1 cellular context compared by ENCODE assay signal in genomic region chr4:112633477-112634235, GRCh38.
TF ChIP-seq lines count a peak whose summit lies in the region.

No MANE protein-coding gene starts in this region.

TF ChIP-seq in HepG2, 621 proteins besides CTCF, POLR2A, EP300 and RAD21 (continued from another document):
- TF ChIP-seq AHDC1 (CRISPR knock-in tag; IDR thresholded peaks at IDR 0.05; ENCODE audit: borderline replicate concordance) (no peak), KLF16 (CRISPR knock-in tag; IDR thresholded peaks at IDR 0.05) (no peak), STAG1 (CRISPR knock-in tag; IDR thresholded peaks at IDR 0.05) (peak; percentile 59), CBX2 (IDR thresholded peaks at IDR 0.05; ENCODE audit: low read depth, low read length) (no peak), CBX2 (CRISPR knock-in tag; IDR thresholded peaks at IDR 0.05; ENCODE audit: low read depth) (no peak)
TF ChIP-seq in HepG2: peak in this region for 2.
